14 cellular contexts compared by ENCODE assay signal in genomic region chr2:3143602-3144001, GRCh38.
A peak's percentile ranks its signal among the peaks of the same experiment; 100 is the strongest.
DNase-seq lines count a peak whose midpoint lies in the region; ATAC-seq, FAIRE-seq and TF ChIP-seq lines count a peak whose summit lies in the region.
"Had no signal": no experiment of that assay in that cellular context is flagged by ENCODE, and none has a peak within 500 bp of the region (broad histone marks: within the 10 kb centered on the region; RNA-seq: fewer than 3 reads in every experiment).

No MANE protein-coding gene starts in this region.

- DNase-seq in G401 (ENCODE audit: low spot score): peak; percentile 1
- DNase-seq in adrenal gland: no peak
- no peak for DNase-seq in urothelium cell line (ENCODE audit: low spot score)
- DNase-seq in HCEC 1CT: no peak
- DNase-seq in T-helper 17 cell: no peak
- no peak for DNase-seq in NCI-H1436 (lab: John Stamatoyannopoulos, UW)
- DNase-seq: ACHN; NCI-H146; NCI-H345; NCI-H69; NK-92 treated with Interleukin-12 subunit alpha and Interleukin-12 subunit beta, amount 100 ng/mL, for 24 hours; PC-3 had no signal

- peak; percentile 53 for FAIRE-seq in urothelium cell line (lab: Jason Lieb, UNC)

- TF ChIP-seq CTCF in adrenal gland (IDR thresholded peaks at IDR 0.05): no peak
- TF ChIP-seq CTCF in neural cell (IDR thresholded peaks at IDR 0.05; ENCODE audit: poor library complexity, severe bottlenecking): no peak

- in situ Hi-C loops in G401 (cut with HindIII; ENCODE audit: low sequenced_read_pairs): no loop called here

- H3K4me3 Mint-ChIP-seq in T-helper 17 cell: no peak overlapping the region

- no peak for ATAC-seq in T-helper 17 cell
- ATAC-seq: PC-3 had no signal

- H3K9me2 ChIP-seq in neural cell (ENCODE audit: insufficient read depth, low read length): no peaks in the 10 kb centered on the region

- no peaks in the 10 kb centered on the region for H4K20me1 ChIP-seq in neural cell (ENCODE audit: insufficient read depth)

- H3K27me3 Mint-ChIP-seq in T-helper 17 cell: no peaks in the 10 kb centered on the region

- H2AFZ ChIP-seq in neural cell (ENCODE audit: low read depth, low read length): no peak overlapping the region

- H3K36me3 ChIP-seq in adrenal gland (replicated peaks in 1 of 2) (no peaks in the 10 kb centered on the region), neural cell (ENCODE audit: insufficient read depth, low read length) (no peaks in the 10 kb centered on the region)
- H3K36me3 ChIP-seq: SJSA1 had no signal

- WGBS in adrenal gland, 4 donors: 52 to 70% (median 60%) methylated on average over 7 to 8 of the region's 8 CpGs

- H3K4me1 ChIP-seq in adrenal gland (replicated peaks in 1 of 2): peaks cover 0 to 10% of the 10 kb centered on the region in 2 donors

- no peak overlapping the region for H3K27ac Mint-ChIP-seq in T-helper 17 cell

- no peak for TF ChIP-seq RAD21 in neural cell (conservative IDR thresholded peaks at IDR 0.05)

- no peaks in the 10 kb centered on the region for H3K9me3 ChIP-seq in adrenal gland (replicated peaks in 1 of 3)
- H3K9me3 ChIP-seq in neural cell (ENCODE audit: low read length): no peaks in the 10 kb centered on the region
- H3K9me3 ChIP-seq in T-helper 17 cell (ENCODE audit: control insufficient read depth, low read length, poor library complexity, severe bottlenecking): no peaks in the 10 kb centered on the region
- H3K9me3 ChIP-seq: SJSA1 had no signal

- TF ChIP-seq POLR2A in adrenal gland (IDR thresholded peaks at IDR 0.05): no peak

- intact Hi-C loops in adrenal gland (cut with DNase I): no loop called here

- H3K4me3 ChIP-seq in adrenal gland (no peak overlapping the region), neural cell (ENCODE audit: low read length) (no peak overlapping the region)
- H3K4me3 ChIP-seq: SJSA1 had no signal

- no peaks in the 10 kb centered on the region for H3K4me1 Mint-ChIP-seq in T-helper 17 cell

- TF ChIP-seq EP300 in neural cell (conservative IDR thresholded peaks at IDR 0.05; ENCODE audit: poor library complexity, severe bottlenecking): no peak

- H3F3A ChIP-seq in neural cell (ENCODE audit: insufficient read depth, low read length, poor library complexity, severe bottlenecking): no peaks in the 10 kb centered on the region

- H3K27ac ChIP-seq in adrenal gland (peak overlapping the region in 3 of 5 donors; percentile 16 to 87 (median 57)), neural cell (ENCODE audit: low read length) (peak overlapping the region; percentile 39)
- H3K27ac ChIP-seq: SJSA1 had no signal

- H3K9ac ChIP-seq in neural cell (ENCODE audit: low read length): peak overlapping the region; percentile 41

- H3K36me3 Mint-ChIP-seq in T-helper 17 cell (ENCODE audit: low read depth): no peaks in the 10 kb centered on the region

- H3K79me2 ChIP-seq in neural cell (replicated peaks; ENCODE audit: insufficient read depth, low read length): no peaks in the 10 kb centered on the region

- H3K4me2 ChIP-seq in neural cell (ENCODE audit: low read length): peak overlapping the region; percentile 48

- H3K27me3 ChIP-seq in adrenal gland: no peaks in the 10 kb centered on the region
- H3K27me3 ChIP-seq in neural cell (ENCODE audit: insufficient read depth, low read depth, low read length): no peaks in the 10 kb centered on the region
- H3K27me3 ChIP-seq: SJSA1 had no signal

TF ChIP-seq in neural cell, 6 proteins besides CTCF, POLR2A, EP300 and RAD21:
- TF ChIP-seq SMC3 (conservative IDR thresholded peaks at IDR 0.05; ENCODE audit: poor library complexity) (no peak), MXI1 (conservative IDR thresholded peaks at IDR 0.05; ENCODE audit: poor library complexity, severe bottlenecking) (no peak), TAF1 (IDR thresholded peaks at IDR 0.05; ENCODE audit: low read depth) (no peak)
TF ChIP-seq in neural cell: peak in this region for 0.
